ENCODE assay signal across 8 cellular contexts in genomic region chr22:42717197-42717967, GRCh38. TPM values are rescaled to one million over a fixed set of nuclear protein-coding genes. Genes with fewer than 3 reads are reported as not detected.
A peak's percentile ranks its signal among the peaks of the same experiment; 100 is the strongest.
DNase-seq lines count a peak whose midpoint lies in the region; ATAC-seq lines count a peak whose summit lies in the region.

No MANE protein-coding gene starts in this region.

- intact Hi-C loops in left colon (cut with DNase I, micrococcal nuclease), result no loop called here

- in situ Hi-C loops in SK-MEL-5 (cut with HindIII; ENCODE audit: low pct_unique_long_range_greater_than_20kb, low sequenced_read_pairs), result no loop called here

- DNase-seq in DMS153 (lab: John Stamatoyannopoulos, UW) (peak; percentile 74), SK-MEL-5 (ENCODE audit: low read depth, low spot score) (peak; percentile 50), left colon (no peak)
- DNase-seq in activated naive CD4-positive, alpha-beta T cell (lab: John Stamatoyannopoulos, UW), result no peak
- no peak for DNase-seq in activated CD8-positive, alpha-beta memory T cell treated with anti-CD3 and anti-CD28 coated beads, Interleukin-2, amount 50 U/mL, for 48 hours
- DNase-seq in stimulated activated CD8-positive, alpha-beta memory T cell treated with anti-CD3 and anti-CD28 coated beads, Interleukin-4, amount 100 ng/mL, for 48 hours, result no peak

- ATAC-seq in HG02642 (IDR thresholded peaks at IDR 0.05; ENCODE audit: poor library complexity, unreplicated experiment) (peak; percentile 22), left colon (peak; percentile 59), HG03045 (IDR thresholded peaks at IDR 0.05; ENCODE audit: unreplicated experiment) (no peak)

RNA-seq across cellular contexts. Expression of gene A4GALT, which starts 3.3 kb away (rescaled TPM):
- 0.16 TPM in 1 of 2 replicates, not detected in the other for total RNA-seq in SK-MEL-5 (2014; rRNA removed; shearing (Covaris generic))
- polyA plus RNA-seq in SK-MEL-5 (2015; cell fraction: cytosol; rRNA removed), result 0.94 and 1.6 TPM in 2 replicates
- 1.1 TPM in 1 of 2 replicates, not detected in the other for polyA plus RNA-seq in SK-MEL-5 (2015; cell fraction: nucleus; rRNA removed)
- 1 to 10 TPM; 5.1 to 6.3 TPM for total RNA-seq in left colon

Comparison
In these comparisons a context has a peak if more than half of its experiments do, and no peak if none do; other contexts are left out.
1. DNase-seq: peak in DMS153 (single experiment) and SK-MEL-5 (single experiment); none in left colon (0 of 2), activated naive CD4-positive, alpha-beta T cell (0 of 4), activated CD8-positive, alpha-beta memory T cell treated with anti-CD3 and anti-CD28 coated beads, Interleukin-2, amount 50 U/mL, for 48 hours (single experiment) and stimulated activated CD8-positive, alpha-beta memory T cell treated with anti-CD3 and anti-CD28 coated beads, Interleukin-4, amount 100 ng/mL, for 48 hours (single experiment).